ENCODE assay signal across 8 cellular contexts in genomic region chr12:57940915-57941164, GRCh38. TPM values are rescaled to one million over a fixed set of nuclear protein-coding genes. Genes with fewer than 3 reads are reported as not detected.
DNase-seq lines count a peak whose midpoint lies in the region; ATAC-seq lines count a peak whose summit lies in the region.

No MANE protein-coding gene starts in this region.

- H3K4me3 ChIP-seq in iPS-18c (ENCODE audit: insufficient read depth, low read depth, low read length): peak overlapping the region; percentile 63

- no peaks in the 10 kb centered on the region for H3K27me3 Mint-ChIP-seq in activated T-helper 2 cell treated with anti-CD3 and anti-CD28 coated beads, Interferon-gamma antibody, Interleukin-2, Interleukin-4, amounts not matched to agents 10 μg/mL and 5 μg/mL and 100 μg/mL, durations not matched to agents 14 hours and 24 hours and 36 hours (ENCODE audit: low read depth)
- H3K27me3 Mint-ChIP-seq in stimulated activated naive CD8-positive, alpha-beta T cell treated with anti-CD3 and anti-CD28 coated beads, Interleukin-15, amount 100 ng/mL, for 72 hours: no peaks in the 10 kb centered on the region

- H3K36me3 Mint-ChIP-seq in activated T-helper 2 cell treated with anti-CD3 and anti-CD28 coated beads, Interferon-gamma antibody, Interleukin-2, Interleukin-4, amounts not matched to agents 10 μg/mL and 5 μg/mL and 100 μg/mL, durations not matched to agents 14 hours and 24 hours and 36 hours (ENCODE audit: low read depth): peaks cover 3% of the 10 kb centered on the region

- H3K4me1 Mint-ChIP-seq in activated T-helper 2 cell treated with anti-CD3 and anti-CD28 coated beads, Interferon-gamma antibody, Interleukin-2, Interleukin-4, amounts not matched to agents 10 μg/mL and 5 μg/mL and 100 μg/mL, durations not matched to agents 14 hours and 24 hours and 36 hours (ENCODE audit: low read depth): peaks cover 40% of the 10 kb centered on the region
- peaks cover 62% of the 10 kb centered on the region for H3K4me1 Mint-ChIP-seq in stimulated activated naive CD8-positive, alpha-beta T cell treated with anti-CD3 and anti-CD28 coated beads, Interleukin-15, amount 100 ng/mL, for 72 hours

- peak; percentile 2 for ATAC-seq in stimulated activated naive CD8-positive, alpha-beta T cell treated with anti-CD3 and anti-CD28 coated beads, Interleukin-15, amount 100 ng/mL, for 72 hours
- no peak for ATAC-seq in HG03025 (IDR thresholded peaks at IDR 0.05; ENCODE audit: low FRiP score, unreplicated experiment)

- DNase-seq in NCI-H510A treated with DMSO at 0.1 percent for 48 hours (lab: John Stamatoyannopoulos, UW): peak; percentile 42
- no peak for DNase-seq in NCI-H510A (lab: John Stamatoyannopoulos, UW)
- no peak for DNase-seq in activated T-helper 2 cell treated with anti-CD3 and anti-CD28 coated beads, Interferon-gamma antibody, Interleukin-2, Interleukin-4, amounts not matched to agents 10 μg/mL and 5 μg/mL and 100 μg/mL, durations not matched to agents 14 hours and 24 hours and 36 hours (ENCODE audit: low spot score)
- DNase-seq in stimulated activated naive CD8-positive, alpha-beta T cell treated with anti-CD3 and anti-CD28 coated beads, Interleukin-15, amount 100 ng/mL, for 72 hours: no peak
- no peak for DNase-seq in SW480 (ENCODE audit: low spot score)
- DNase-seq in activated gamma-delta T cell (lab: John Stamatoyannopoulos, UW): no peak

- peak overlapping the region; percentile 97 for H3K27ac Mint-ChIP-seq in activated T-helper 2 cell treated with anti-CD3 and anti-CD28 coated beads, Interferon-gamma antibody, Interleukin-2, Interleukin-4, amounts not matched to agents 10 μg/mL and 5 μg/mL and 100 μg/mL, durations not matched to agents 14 hours and 24 hours and 36 hours
- H3K27ac Mint-ChIP-seq in stimulated activated naive CD8-positive, alpha-beta T cell treated with anti-CD3 and anti-CD28 coated beads, Interleukin-15, amount 100 ng/mL, for 72 hours: peak overlapping the region; percentile 95

- peak overlapping the region; percentile 89 for H3K4me3 Mint-ChIP-seq in activated T-helper 2 cell treated with anti-CD3 and anti-CD28 coated beads, Interferon-gamma antibody, Interleukin-2, Interleukin-4, amounts not matched to agents 10 μg/mL and 5 μg/mL and 100 μg/mL, durations not matched to agents 14 hours and 24 hours and 36 hours (ENCODE audit: low read depth)
- peak overlapping the region; percentile 91 to 96 for H3K4me3 Mint-ChIP-seq in stimulated activated naive CD8-positive, alpha-beta T cell treated with anti-CD3 and anti-CD28 coated beads, Interleukin-15, amount 100 ng/mL, for 72 hours

- H3K9me3 ChIP-seq in iPS-18c (ENCODE audit: control insufficient read depth, insufficient read depth, low read length): no peaks in the 10 kb centered on the region

- intact Hi-C loops in activated T-helper 2 cell treated with anti-CD3 and anti-CD28 coated beads, Interferon-gamma antibody, Interleukin-2, Interleukin-4, amounts not matched to agents 10 μg/mL and 5 μg/mL and 100 μg/mL, durations not matched to agents 14 hours and 24 hours and 36 hours (cut with micrococcal nuclease): loop anchor here (1.0 to 2.0 kb wide), 3 partner anchors 36 to 1656 kb away; partner anchors contain the start of gene SLC16A7

- no peaks in the 10 kb centered on the region for H3K9me3 Mint-ChIP-seq in activated T-helper 2 cell treated with anti-CD3 and anti-CD28 coated beads, Interferon-gamma antibody, Interleukin-2, Interleukin-4, amounts not matched to agents 10 μg/mL and 5 μg/mL and 100 μg/mL, durations not matched to agents 14 hours and 24 hours and 36 hours
- H3K9me3 Mint-ChIP-seq in stimulated activated naive CD8-positive, alpha-beta T cell treated with anti-CD3 and anti-CD28 coated beads, Interleukin-15, amount 100 ng/mL, for 72 hours: no peaks in the 10 kb centered on the region

RNA-seq across cellular contexts. Expression of gene ATP23, which starts 0.5 kb away (rescaled TPM):
- 10.8 and 12.7 TPM in 2 replicates for total RNA-seq in activated T-helper 2 cell treated with anti-CD3 and anti-CD28 coated beads, Interferon-gamma antibody, Interleukin-2, Interleukin-4, amounts not matched to agents 10 μg/mL and 5 μg/mL and 100 μg/mL, durations not matched to agents 14 hours and 24 hours and 36 hours
